ENCODE assay signal across 8 cellular contexts in the genomic region with DNA sequence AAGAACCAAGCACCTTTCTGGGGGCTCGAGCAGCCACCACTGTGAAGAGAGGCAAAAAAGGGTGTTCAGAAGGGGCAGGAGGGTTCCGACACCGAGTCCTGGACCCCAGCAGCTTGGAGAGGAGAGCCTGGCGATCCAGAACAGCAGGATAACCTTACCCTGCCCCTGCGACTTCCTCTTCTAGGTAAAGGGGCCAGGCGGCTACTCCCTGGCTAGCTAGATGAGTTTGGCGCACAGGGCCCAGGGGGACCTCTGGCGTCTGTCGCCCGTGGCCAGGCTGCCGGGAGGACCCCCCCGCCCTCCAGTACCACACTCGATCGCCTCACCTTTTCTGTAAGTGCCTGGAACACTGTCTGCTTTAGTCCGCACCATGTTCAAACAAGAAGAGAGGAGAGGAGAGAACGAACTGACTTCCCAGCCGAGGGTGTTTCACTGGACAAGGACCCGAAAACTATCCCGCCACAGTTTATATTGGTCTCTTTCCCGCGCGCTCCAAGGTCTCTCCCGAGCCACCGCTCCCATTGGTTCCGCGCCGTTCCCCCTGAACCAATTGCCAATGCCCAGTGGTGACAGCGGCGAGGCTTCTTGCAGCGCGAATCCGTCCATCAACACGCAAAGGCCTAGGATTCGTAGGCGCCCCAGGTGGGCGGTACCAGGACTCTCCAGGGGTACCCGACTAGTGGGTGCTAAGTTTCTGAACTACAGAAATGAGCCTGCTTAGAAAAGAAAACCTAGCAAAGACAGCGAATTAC. TPM values are rescaled to one million over a fixed set of nuclear protein-coding genes. Genes with fewer than 3 reads are reported as not detected.
DNase-seq lines count a peak whose midpoint lies in the region; ATAC-seq, FAIRE-seq and TF ChIP-seq lines count a peak whose summit lies in the region.

A gene with protein sequence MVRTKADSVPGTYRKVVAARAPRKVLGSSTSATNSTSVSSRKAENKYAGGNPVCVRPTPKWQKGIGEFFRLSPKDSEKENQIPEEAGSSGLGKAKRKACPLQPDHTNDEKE (minus strand): TSS at position 442 of the 752 bp plus-strand sequence. CDS start 70 bp downstream, at position 372.

- H3K27me3 ChIP-seq in ascending aorta (no peaks in the 10 kb centered on the region), right cardiac atrium (ENCODE audit: control insufficient read depth, insufficient read depth) (no peaks in the 10 kb centered on the region), vagina (no peaks in the 10 kb centered on the region)

- H3K9me3 ChIP-seq in ascending aorta: no peaks in the 10 kb centered on the region
- H3K9me3 ChIP-seq in right cardiac atrium (ENCODE audit: control insufficient read depth, low read length): no peaks in the 10 kb centered on the region
- no peaks in the 10 kb centered on the region for H3K9me3 ChIP-seq in vagina

- no peak for TF ChIP-seq CTCF in ascending aorta (IDR thresholded peaks at IDR 0.05)
- TF ChIP-seq CTCF in vagina (IDR thresholded peaks at IDR 0.05): peak in 1 of 3 experiments; percentile 10

- peaks cover 0 to 6% of the 10 kb centered on the region in 2 donors for H3K4me1 ChIP-seq in ascending aorta
- H3K4me1 ChIP-seq in right cardiac atrium (ENCODE audit: control insufficient read depth, insufficient read depth, low read length): no peaks in the 10 kb centered on the region
- peaks cover 9% of the 10 kb centered on the region for H3K4me1 ChIP-seq in vagina

- H3K36me3 ChIP-seq in ascending aorta (no peaks in the 10 kb centered on the region), vagina (no peaks in the 10 kb centered on the region)

- H3K27ac ChIP-seq in ascending aorta (no peak within 1 kb of the TSS), right cardiac atrium (ENCODE audit: low read length) (no peak within 1 kb of the TSS), vagina (no peak within 1 kb of the TSS)

- ATAC-seq in HG02973 (IDR thresholded peaks at IDR 0.05; ENCODE audit: unreplicated experiment) (peak; percentile 97), right cardiac atrium (peak; percentile 100)

- peak; percentile 99 for FAIRE-seq in GM18507 (lab: Jason Lieb, UNC)

- DNase-seq in GM18507 (ENCODE audit: extremely low spot score, insufficient read length, low read depth): peak; percentile 87
- peak; percentile 41 to 70 for DNase-seq in NCI-H1930 (lab: John Stamatoyannopoulos, UW)
- peak; percentile 85 to 97 for DNase-seq in ascending aorta (ENCODE audit: low spot score in 2 of 2)
- DNase-seq in right cardiac atrium: peak; percentile 95 to 98 (median 96)
- peak; percentile 85 for DNase-seq in pulmonary artery endothelial cell (ENCODE audit: low read depth, low spot score)
- DNase-seq in vagina (ENCODE audit: extremely low spot score in 2 of 2): peak in 1 of 2 donors; percentile 95

- TF ChIP-seq POLR2A in vagina (IDR thresholded peaks at IDR 0.05): no peak

- intact Hi-C loops in T-helper 2 cell treated with Interferon-gamma antibody and Interleukin-4, amounts not matched to agents 100 ng/mL and 5 ng/mL, for 36 hours (cut with micrococcal nuclease): loop anchor here (1.0 to 10.0 kb wide), 4 partner anchors 25 to 754 kb away; a partner anchor contains a TSS
- intact Hi-C loops in ascending aorta (cut with DNase I): loop anchor here (1.0 to 10.0 kb wide), 2 partner anchors 25 to 286 kb away; a partner anchor contains a TSS
- intact Hi-C loops in right cardiac atrium (cut with DNase I): no loop called here
- intact Hi-C loops in vagina (cut with DNase I): no loop called here

- under 1% methylated on average over 38 of the region's 38 CpGs for whole genome bisulfite sequencing in right cardiac atrium

- H3K4me3 ChIP-seq in ascending aorta (peak within 1 kb of the TSS; percentile 57 to 68), right cardiac atrium (ENCODE audit: low read length) (peak within 1 kb of the TSS; percentile 35), vagina (peak within 1 kb of the TSS; percentile 29 to 45)

RNA-seq across cellular contexts. Expression of the gene that starts here (rescaled TPM):
- total RNA-seq in T-helper 2 cell treated with Interferon-gamma antibody and Interleukin-4, amounts not matched to agents 100 ng/mL and 5 ng/mL, for 36 hours: 101 and 115 TPM in 2 replicates
- total RNA-seq in ascending aorta (not detected), right cardiac atrium (1 to 10 TPM in 2 of 4 donors, not detected in 2; 1.0 TPM), pulmonary artery endothelial cell (37.7 and 49.8 TPM in 2 replicates), vagina (8.1 TPM)
- polyA plus RNA-seq in right cardiac atrium: 0.57 TPM

Comparison
In these comparisons a context has a peak if more than half of its experiments do, and no peak if none do; other contexts are left out.
1. Peak in DNase-seq and H3K4me3 ChIP-seq in ascending aorta; RNA of the gene not detected or under 1 TPM.
2. intact Hi-C loops: an anchor here in T-helper 2 cell treated with Interferon-gamma antibody and Interleukin-4, amounts not matched to agents 100 ng/mL and 5 ng/mL, for 36 hours (1.0 to 10.0 kb wide) and ascending aorta (1.0 to 10.0 kb wide); none called in right cardiac atrium and vagina.